1 cellular context compared by ENCODE assay signal in the genomic region with DNA sequence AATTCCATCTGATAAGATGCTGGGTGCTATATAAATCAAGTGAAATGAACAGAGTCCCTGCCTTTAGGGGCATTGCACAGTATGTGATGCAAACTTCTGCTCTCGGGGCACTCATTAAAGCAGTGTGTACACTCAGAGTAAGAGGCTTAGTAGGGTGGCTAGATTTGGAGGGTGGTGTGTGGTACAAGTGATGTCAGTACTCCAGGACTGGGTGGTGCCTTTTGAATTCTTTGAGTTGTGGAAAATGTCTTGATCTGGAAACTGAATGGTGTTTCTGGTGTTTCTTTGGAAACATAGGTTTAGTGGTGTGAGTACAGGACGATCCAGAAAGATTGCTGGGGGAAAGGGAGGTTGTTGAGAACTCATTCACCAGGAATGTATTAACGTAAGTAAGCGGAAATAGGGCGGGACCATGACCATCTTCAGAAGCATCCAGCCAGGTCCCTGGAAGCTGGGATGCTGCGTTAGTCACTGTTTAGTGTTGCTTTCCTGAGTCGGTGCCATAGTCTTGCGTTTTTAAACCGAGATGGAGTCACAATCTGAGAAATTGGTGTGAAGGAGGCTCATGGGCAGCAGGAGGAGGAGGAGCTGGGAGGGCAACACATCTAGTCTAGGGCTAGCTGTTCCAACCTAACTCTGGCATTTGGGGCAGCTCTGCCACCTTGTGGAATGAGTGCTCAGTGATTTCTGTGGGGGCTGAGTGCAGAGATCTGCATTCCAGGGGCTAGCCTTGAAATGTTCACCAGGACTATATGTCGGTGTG.
TF ChIP-seq lines count a peak whose summit lies in the region.

No MANE protein-coding gene starts in this region.

TF ChIP-seq in HepG2, 621 proteins besides CTCF, POLR2A, EP300 and RAD21 (continued from another document and continues in another):
- TF ChIP-seq, protein P1, sequence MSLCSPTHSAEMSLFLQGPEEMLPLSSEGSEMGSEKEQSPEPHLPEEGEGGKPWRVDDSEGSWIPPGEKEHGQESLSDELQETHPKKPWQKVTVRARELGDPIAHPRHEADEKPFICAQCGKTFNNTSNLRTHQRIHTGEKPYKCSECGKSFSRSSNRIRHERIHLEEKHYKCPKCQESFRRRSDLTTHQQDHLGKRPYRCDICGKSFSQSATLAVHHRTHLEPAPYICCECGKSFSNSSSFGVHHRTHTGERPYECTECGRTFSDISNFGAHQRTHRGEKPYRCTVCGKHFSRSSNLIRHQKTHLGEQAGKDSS (CRISPR knock-in tag; IDR thresholded peaks at IDR 0.05; ENCODE audit: borderline replicate concordance, low read depth): peak; percentile 82; the same call in 1 of the 2 replicates
- peak; percentile 76; the same call in 1 of the 2 replicates for TF ChIP-seq MAZ (IDR thresholded peaks at IDR 0.05; ENCODE audit: borderline replicate concordance, low read depth, low read length)
- no peak for TF ChIP-seq MAZ (CRISPR knock-in tag; IDR thresholded peaks at IDR 0.05; ENCODE audit: low read depth)
- TF ChIP-seq, protein P2, sequence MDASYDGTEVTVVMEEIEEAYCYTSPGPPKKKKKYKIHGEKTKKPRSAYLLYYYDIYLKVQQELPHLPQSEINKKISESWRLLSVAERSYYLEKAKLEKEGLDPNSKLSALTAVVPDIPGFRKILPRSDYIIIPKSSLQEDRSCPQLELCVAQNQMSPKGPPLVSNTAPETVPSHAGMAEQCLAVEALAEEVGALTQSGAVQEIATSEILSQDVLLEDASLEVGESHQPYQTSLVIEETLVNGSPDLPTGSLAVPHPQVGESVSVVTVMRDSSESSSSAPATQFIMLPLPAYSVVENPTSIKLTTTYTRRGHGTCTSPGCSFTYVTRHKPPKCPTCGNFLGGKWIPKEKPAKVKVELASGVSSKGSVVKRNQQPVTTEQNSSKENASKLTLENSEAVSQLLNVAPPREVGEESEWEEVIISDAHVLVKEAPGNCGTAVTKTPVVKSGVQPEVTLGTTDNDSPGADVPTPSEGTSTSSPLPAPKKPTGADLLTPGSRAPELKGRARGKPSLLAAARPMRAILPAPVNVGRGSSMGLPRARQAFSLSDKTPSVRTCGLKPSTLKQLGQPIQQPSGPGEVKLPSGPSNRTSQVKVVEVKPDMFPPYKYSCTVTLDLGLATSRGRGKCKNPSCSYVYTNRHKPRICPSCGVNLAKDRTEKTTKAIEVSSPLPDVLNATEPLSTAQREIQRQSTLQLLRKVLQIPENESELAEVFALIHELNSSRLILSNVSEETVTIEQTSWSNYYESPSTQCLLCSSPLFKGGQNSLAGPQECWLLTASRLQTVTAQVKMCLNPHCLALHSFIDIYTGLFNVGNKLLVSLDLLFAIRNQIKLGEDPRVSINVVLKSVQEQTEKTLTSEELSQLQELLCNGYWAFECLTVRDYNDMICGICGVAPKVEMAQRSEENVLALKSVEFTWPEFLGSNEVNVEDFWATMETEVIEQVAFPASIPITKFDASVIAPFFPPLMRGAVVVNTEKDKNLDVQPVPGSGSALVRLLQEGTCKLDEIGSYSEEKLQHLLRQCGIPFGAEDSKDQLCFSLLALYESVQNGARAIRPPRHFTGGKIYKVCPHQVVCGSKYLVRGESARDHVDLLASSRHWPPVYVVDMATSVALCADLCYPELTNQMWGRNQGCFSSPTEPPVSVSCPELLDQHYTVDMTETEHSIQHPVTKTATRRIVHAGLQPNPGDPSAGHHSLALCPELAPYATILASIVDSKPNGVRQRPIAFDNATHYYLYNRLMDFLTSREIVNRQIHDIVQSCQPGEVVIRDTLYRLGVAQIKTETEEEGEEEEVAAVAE (CRISPR knock-in tag; IDR thresholded peaks at IDR 0.05; ENCODE audit: borderline replicate concordance): peak; percentile 70; the same call in 1 of the 2 replicates
- TF ChIP-seq CEBPG (CRISPR knock-in tag; IDR thresholded peaks at IDR 0.05): peak; percentile 47; the same call in 1 of the 2 replicates
- TF ChIP-seq KDM6A (CRISPR knock-in tag; IDR thresholded peaks at IDR 0.05; ENCODE audit: low read depth): no peak
- peak; percentile 42 for TF ChIP-seq FOSL2 (CRISPR knock-in tag; IDR thresholded peaks at IDR 0.05)
- peak; percentile 79 for TF ChIP-seq MIXL1 (CRISPR knock-in tag; IDR thresholded peaks at IDR 0.05)
- TF ChIP-seq, protein P3, sequence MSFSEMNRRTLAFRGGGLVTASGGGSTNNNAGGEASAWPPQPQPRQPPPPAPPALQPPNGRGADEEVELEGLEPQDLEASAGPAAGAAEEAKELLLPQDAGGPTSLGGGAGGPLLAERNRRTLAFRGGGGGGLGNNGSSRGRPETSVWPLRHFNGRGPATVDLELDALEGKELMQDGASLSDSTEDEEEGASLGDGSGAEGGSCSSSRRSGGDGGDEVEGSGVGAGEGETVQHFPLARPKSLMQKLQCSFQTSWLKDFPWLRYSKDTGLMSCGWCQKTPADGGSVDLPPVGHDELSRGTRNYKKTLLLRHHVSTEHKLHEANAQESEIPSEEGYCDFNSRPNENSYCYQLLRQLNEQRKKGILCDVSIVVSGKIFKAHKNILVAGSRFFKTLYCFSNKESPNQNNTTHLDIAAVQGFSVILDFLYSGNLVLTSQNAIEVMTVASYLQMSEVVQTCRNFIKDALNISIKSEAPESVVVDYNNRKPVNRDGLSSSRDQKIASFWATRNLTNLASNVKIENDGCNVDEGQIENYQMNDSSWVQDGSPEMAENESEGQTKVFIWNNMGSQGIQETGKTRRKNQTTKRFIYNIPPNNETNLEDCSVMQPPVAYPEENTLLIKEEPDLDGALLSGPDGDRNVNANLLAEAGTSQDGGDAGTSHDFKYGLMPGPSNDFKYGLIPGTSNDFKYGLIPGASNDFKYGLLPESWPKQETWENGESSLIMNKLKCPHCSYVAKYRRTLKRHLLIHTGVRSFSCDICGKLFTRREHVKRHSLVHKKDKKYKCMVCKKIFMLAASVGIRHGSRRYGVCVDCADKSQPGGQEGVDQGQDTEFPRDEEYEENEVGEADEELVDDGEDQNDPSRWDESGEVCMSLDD (CRISPR knock-in tag; IDR thresholded peaks at IDR 0.05; ENCODE audit: borderline replicate concordance): no peak
- TF ChIP-seq ZNF652 (CRISPR knock-in tag; IDR thresholded peaks at IDR 0.05; ENCODE audit: borderline replicate concordance, low read depth): peak; percentile 27; the same call in 1 of the 2 replicates
- TF ChIP-seq, protein P4, sequence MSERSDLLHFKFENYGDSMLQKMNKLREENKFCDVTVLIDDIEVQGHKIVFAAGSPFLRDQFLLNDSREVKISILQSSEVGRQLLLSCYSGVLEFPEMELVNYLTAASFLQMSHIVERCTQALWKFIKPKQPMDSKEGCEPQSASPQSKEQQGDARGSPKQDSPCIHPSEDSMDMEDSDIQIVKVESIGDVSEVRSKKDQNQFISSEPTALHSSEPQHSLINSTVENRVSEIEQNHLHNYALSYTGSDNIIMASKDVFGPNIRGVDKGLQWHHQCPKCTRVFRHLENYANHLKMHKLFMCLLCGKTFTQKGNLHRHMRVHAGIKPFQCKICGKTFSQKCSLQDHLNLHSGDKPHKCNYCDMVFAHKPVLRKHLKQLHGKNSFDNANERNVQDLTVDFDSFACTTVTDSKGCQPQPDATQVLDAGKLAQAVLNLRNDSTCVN (CRISPR knock-in tag; IDR thresholded peaks at IDR 0.05; ENCODE audit: borderline replicate concordance): peak; percentile 43; the same call in 1 of the 2 replicates
- TF ChIP-seq SOX6 (IDR thresholded peaks at IDR 0.05): no peak
- peak; percentile 46; the same call in 1 of the 2 replicates for TF ChIP-seq SOX6 (CRISPR knock-in tag; IDR thresholded peaks at IDR 0.05)
- TF ChIP-seq, protein P5, sequence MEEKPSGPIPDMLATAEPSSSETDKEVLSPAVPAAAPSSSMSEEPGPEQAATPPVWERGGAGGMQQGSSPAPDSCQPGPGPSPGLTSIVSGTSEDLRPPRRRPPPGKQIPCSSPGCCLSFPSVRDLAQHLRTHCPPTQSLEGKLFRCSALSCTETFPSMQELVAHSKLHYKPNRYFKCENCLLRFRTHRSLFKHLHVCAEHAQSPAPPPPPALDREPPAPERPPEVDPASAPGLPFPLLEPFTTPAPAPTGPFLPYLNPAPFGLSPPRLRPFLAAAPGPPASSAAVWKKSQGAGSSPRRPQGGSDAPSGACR (CRISPR knock-in tag; IDR thresholded peaks at IDR 0.05): 0 out of 2 replicates have a peak, but pooled peaks have one; percentile 22
- TF ChIP-seq BCL6 (CRISPR knock-in tag; IDR thresholded peaks at IDR 0.05): 0 out of 2 replicates have a peak, but pooled peaks have one; percentile 19
- TF ChIP-seq, protein P6, sequence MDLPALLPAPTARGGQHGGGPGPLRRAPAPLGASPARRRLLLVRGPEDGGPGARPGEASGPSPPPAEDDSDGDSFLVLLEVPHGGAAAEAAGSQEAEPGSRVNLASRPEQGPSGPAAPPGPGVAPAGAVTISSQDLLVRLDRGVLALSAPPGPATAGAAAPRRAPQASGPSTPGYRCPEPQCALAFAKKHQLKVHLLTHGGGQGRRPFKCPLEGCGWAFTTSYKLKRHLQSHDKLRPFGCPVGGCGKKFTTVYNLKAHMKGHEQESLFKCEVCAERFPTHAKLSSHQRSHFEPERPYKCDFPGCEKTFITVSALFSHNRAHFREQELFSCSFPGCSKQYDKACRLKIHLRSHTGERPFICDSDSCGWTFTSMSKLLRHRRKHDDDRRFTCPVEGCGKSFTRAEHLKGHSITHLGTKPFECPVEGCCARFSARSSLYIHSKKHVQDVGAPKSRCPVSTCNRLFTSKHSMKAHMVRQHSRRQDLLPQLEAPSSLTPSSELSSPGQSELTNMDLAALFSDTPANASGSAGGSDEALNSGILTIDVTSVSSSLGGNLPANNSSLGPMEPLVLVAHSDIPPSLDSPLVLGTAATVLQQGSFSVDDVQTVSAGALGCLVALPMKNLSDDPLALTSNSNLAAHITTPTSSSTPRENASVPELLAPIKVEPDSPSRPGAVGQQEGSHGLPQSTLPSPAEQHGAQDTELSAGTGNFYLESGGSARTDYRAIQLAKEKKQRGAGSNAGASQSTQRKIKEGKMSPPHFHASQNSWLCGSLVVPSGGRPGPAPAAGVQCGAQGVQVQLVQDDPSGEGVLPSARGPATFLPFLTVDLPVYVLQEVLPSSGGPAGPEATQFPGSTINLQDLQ (CRISPR knock-in tag; IDR thresholded peaks at IDR 0.05): no peak
- TF ChIP-seq IRF2 (CRISPR knock-in tag; IDR thresholded peaks at IDR 0.05): peak; percentile 72; the same call in 1 of the 2 replicates
- TF ChIP-seq, protein P7, sequence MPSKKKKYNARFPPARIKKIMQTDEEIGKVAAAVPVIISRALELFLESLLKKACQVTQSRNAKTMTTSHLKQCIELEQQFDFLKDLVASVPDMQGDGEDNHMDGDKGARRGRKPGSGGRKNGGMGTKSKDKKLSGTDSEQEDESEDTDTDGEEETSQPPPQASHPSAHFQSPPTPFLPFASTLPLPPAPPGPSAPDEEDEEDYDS (CRISPR knock-in tag; IDR thresholded peaks at IDR 0.05): 0 out of 2 replicates have a peak, but pooled peaks have one; percentile 19
- TF ChIP-seq, protein P8, sequence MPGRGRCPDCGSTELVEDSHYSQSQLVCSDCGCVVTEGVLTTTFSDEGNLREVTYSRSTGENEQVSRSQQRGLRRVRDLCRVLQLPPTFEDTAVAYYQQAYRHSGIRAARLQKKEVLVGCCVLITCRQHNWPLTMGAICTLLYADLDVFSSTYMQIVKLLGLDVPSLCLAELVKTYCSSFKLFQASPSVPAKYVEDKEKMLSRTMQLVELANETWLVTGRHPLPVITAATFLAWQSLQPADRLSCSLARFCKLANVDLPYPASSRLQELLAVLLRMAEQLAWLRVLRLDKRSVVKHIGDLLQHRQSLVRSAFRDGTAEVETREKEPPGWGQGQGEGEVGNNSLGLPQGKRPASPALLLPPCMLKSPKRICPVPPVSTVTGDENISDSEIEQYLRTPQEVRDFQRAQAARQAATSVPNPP (CRISPR knock-in tag; IDR thresholded peaks at IDR 0.05): no peak
- no peak for TF ChIP-seq TOPORS (CRISPR knock-in tag; IDR thresholded peaks at IDR 0.05)
- TF ChIP-seq, protein P9, sequence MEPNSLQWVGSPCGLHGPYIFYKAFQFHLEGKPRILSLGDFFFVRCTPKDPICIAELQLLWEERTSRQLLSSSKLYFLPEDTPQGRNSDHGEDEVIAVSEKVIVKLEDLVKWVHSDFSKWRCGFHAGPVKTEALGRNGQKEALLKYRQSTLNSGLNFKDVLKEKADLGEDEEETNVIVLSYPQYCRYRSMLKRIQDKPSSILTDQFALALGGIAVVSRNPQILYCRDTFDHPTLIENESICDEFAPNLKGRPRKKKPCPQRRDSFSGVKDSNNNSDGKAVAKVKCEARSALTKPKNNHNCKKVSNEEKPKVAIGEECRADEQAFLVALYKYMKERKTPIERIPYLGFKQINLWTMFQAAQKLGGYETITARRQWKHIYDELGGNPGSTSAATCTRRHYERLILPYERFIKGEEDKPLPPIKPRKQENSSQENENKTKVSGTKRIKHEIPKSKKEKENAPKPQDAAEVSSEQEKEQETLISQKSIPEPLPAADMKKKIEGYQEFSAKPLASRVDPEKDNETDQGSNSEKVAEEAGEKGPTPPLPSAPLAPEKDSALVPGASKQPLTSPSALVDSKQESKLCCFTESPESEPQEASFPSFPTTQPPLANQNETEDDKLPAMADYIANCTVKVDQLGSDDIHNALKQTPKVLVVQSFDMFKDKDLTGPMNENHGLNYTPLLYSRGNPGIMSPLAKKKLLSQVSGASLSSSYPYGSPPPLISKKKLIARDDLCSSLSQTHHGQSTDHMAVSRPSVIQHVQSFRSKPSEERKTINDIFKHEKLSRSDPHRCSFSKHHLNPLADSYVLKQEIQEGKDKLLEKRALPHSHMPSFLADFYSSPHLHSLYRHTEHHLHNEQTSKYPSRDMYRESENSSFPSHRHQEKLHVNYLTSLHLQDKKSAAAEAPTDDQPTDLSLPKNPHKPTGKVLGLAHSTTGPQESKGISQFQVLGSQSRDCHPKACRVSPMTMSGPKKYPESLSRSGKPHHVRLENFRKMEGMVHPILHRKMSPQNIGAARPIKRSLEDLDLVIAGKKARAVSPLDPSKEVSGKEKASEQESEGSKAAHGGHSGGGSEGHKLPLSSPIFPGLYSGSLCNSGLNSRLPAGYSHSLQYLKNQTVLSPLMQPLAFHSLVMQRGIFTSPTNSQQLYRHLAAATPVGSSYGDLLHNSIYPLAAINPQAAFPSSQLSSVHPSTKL (CRISPR knock-in tag; IDR thresholded peaks at IDR 0.05): peak; percentile 58; the same call in 1 of the 2 replicates
- TF ChIP-seq CBX5 (CRISPR knock-in tag; IDR thresholded peaks at IDR 0.05; ENCODE audit: borderline replicate concordance): peak; percentile 64; the same call in 1 of the 2 replicates
- TF ChIP-seq GATAD2A (CRISPR knock-in tag; IDR thresholded peaks at IDR 0.05): peak; percentile 41; the same call in 1 of the 2 replicates
- TF ChIP-seq FOXA3 (CRISPR knock-in tag; IDR thresholded peaks at IDR 0.05): peak; percentile 24; the same call in 1 of the 2 replicates
- TF ChIP-seq TGIF2 (CRISPR knock-in tag; IDR thresholded peaks at IDR 0.05): peak; percentile 75; the same call in 1 of the 2 replicates
- peak; percentile 62; the same call in 1 of the 2 replicates for TF ChIP-seq KDM2A (CRISPR knock-in tag; IDR thresholded peaks at IDR 0.05; ENCODE audit: borderline replicate concordance, low read depth)
- TF ChIP-seq MYC (CRISPR knock-in tag; IDR thresholded peaks at IDR 0.05; ENCODE audit: borderline replicate concordance): no peak
- TF ChIP-seq, protein P10, sequence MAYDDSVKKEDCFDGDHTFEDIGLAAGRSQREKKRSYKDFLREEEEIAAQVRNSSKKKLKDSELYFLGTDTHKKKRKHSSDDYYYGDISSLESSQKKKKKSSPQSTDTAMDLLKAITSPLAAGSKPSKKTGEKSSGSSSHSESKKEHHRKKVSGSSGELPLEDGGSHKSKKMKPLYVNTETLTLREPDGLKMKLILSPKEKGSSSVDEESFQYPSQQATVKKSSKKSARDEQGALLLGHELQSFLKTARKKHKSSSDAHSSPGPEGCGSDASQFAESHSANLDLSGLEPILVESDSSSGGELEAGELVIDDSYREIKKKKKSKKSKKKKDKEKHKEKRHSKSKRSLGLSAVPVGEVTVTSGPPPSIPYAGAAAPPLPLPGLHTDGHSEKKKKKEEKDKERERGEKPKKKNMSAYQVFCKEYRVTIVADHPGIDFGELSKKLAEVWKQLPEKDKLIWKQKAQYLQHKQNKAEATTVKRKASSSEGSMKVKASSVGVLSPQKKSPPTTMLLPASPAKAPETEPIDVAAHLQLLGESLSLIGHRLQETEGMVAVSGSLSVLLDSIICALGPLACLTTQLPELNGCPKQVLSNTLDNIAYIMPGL (CRISPR knock-in tag; IDR thresholded peaks at IDR 0.05; ENCODE audit: borderline replicate concordance in 1 of 2, low read depth in 1 of 2): peak; percentile 56 to 89; a peak in 3 of 4 replicates
